In genomic region chr2:137968477-137969417, GRCh38 we compare ENCODE assay signal across 12 cellular contexts. TPM values are rescaled to one million over a fixed set of nuclear protein-coding genes. Genes with fewer than 3 reads are reported as not detected.
DNase-seq lines count a peak whose midpoint lies in the region; ATAC-seq, FAIRE-seq and TF ChIP-seq lines count a peak whose summit lies in the region.
"Had no signal": no experiment of that assay in that cellular context is flagged by ENCODE, and none has a peak within 500 bp of the region (broad histone marks: within the 10 kb centered on the region; RNA-seq: fewer than 3 reads in every experiment).

No MANE protein-coding gene starts in this region.

- POLR2A ChIA-PET in T-cell (lab: Charles Lee): no interaction called here

- TF ChIP-seq POLR2A in gastroesophageal sphincter (IDR thresholded peaks at IDR 0.05): no peak

- no peak for TF ChIP-seq CTCF in gastroesophageal sphincter (IDR thresholded peaks at IDR 0.05)
- no peak for TF ChIP-seq CTCF in pancreas (IDR thresholded peaks at IDR 0.05)

- DNase-seq in Caki2 (ENCODE audit: low read depth): peak; percentile 25
- peak; percentile 76 for DNase-seq in SKM-1 (lab: John Stamatoyannopoulos, UW; ENCODE audit: unreplicated experiment)
- no peak for DNase-seq in pancreas
- no peak for DNase-seq in NCI-H2196 treated with DMSO at 0.1 percent for 48 hours (lab: John Stamatoyannopoulos, UW; ENCODE audit: unreplicated experiment)
- no peak for DNase-seq in T-cell
- DNase-seq in NCI-H187 treated with DMSO at 0.1 percent for 48 hours (lab: John Stamatoyannopoulos, UW): no peak
- DNase-seq in activated T-cell treated with anti-CD3 and anti-CD28 coated beads, Interleukin-2, amount 50 U/mL, for 48 hours: no peak
- DNase-seq: nephron progenitor cell; stimulated activated naive CD4-positive, alpha-beta T cell had no signal

- H3K4me1 ChIP-seq in gastroesophageal sphincter (peaks cover 0 to 15% (median 1%) of the 10 kb centered on the region in 3 donors), pancreas (peaks cover 5 to 23% (median 13%) of the 10 kb centered on the region in 3 donors)

- CTCF ChIA-PET in T-cell (lab: Charles Lee): no interaction called here

- H3K36me3 ChIP-seq in gastroesophageal sphincter: peaks cover 0 to 22% of the 10 kb centered on the region in 2 donors
- peaks cover 0 to 8% (median 0%) of the 10 kb centered on the region in 3 donors for H3K36me3 ChIP-seq in pancreas

- 43 to 78% methylated on average over 5 to 6 of the region's 6 CpGs for WGBS in gastroesophageal sphincter (ENCODE audit: low coverage in 1 of 2), 2 donors
- WGBS in pancreas, 2 donors: 73 to 77% methylated on average over 6 of the region's 6 CpGs

- no peaks in the 10 kb centered on the region for H3K27me3 ChIP-seq in gastroesophageal sphincter
- H3K27me3 ChIP-seq in pancreas: no peaks in the 10 kb centered on the region

- peak overlapping the region in 2 of 4 donors; percentile 20 to 53 for H3K27ac ChIP-seq in gastroesophageal sphincter
- H3K27ac ChIP-seq in pancreas: peak overlapping the region in 2 of 4 donors; percentile 66 to 92
- H3K27ac ChIP-seq: SK-N-MC had no signal

- no peak overlapping the region for H3K4me3 ChIP-seq in gastroesophageal sphincter
- no peak overlapping the region for H3K4me3 ChIP-seq in pancreas
- H3K4me3 ChIP-seq: SK-N-MC had no signal

- ATAC-seq in gastroesophageal sphincter (peak; percentile 36), pancreas (peak in 3 of 4 donors; percentile 2 to 6 (median 3)), T-cell (replicated peaks in 1 of 4) (no peak)

- no peak overlapping the region for H3K27ac Mint-ChIP-seq in T-cell
- H3K27ac Mint-ChIP-seq: IgD-negative memory B cell, nephron progenitor cell had no signal

- no peak for TF ChIP-seq EP300 in gastroesophageal sphincter (IDR thresholded peaks at IDR 0.05)

- no peaks in the 10 kb centered on the region for H3K9me3 Mint-ChIP-seq in T-cell
- H3K9me3 Mint-ChIP-seq: IgD-negative memory B cell, nephron progenitor cell had no signal

- H3K4me3 Mint-ChIP-seq in T-cell: no peak overlapping the region
- H3K4me3 Mint-ChIP-seq: IgD-negative memory B cell, nephron progenitor cell had no signal

- H3K36me3 Mint-ChIP-seq in T-cell: no peaks in the 10 kb centered on the region

- no peak for FAIRE-seq in pancreas (lab: Jason Lieb, UNC)

- H3K27me3 Mint-ChIP-seq in T-cell: no peaks in the 10 kb centered on the region

- in situ Hi-C loops in Caki2 (cut with HindIII; ENCODE audit: low pct_unique_long_range_greater_than_20kb, low sequenced_read_pairs): no loop called here

- H3K9me3 ChIP-seq in gastroesophageal sphincter (no peaks in the 10 kb centered on the region), pancreas (no peaks in the 10 kb centered on the region)

- intact Hi-C loops in pancreas (cut with DNase I): no loop called here

- H3K4me1 Mint-ChIP-seq in T-cell: peaks cover 0 to 5% (median 0%) of the 10 kb centered on the region in 3 donors

RNA-seq across cellular contexts. Expression of gene HNMT, which starts 4.5 kb away (rescaled TPM):
- 4.9 and 7.5 TPM in 2 replicates for total RNA-seq in Caki2 (2014; rRNA removed; shearing (Covaris generic); ENCODE audit: low replicate concordance)
- total RNA-seq in gastroesophageal sphincter (10 to 100 TPM; 16.7 to 52.8 (median 47.7) TPM), pancreas (10 to 100 TPM; 14.8 to 44.6 (median 20.4) TPM), T-cell (under 1 TPM in 3 of 5 donors, not detected in 2; 0.15 to 0.39 (median 0.22) TPM)
- polyA plus RNA-seq in pancreas: 10 to 100 TPM; 32.7 to 40.0 TPM
- polyA plus RNA-seq: IgD-negative memory B cell had no signal

Comparison
In these comparisons a context has a peak if more than half of its experiments do, and no peak if none do; other contexts are left out.
1. DNase-seq: peak in Caki2 (single experiment) and SKM-1 (single experiment); none in pancreas (0 of 6), NCI-H2196 treated with DMSO at 0.1 percent for 48 hours (single experiment), T-cell (0 of 34), NCI-H187 treated with DMSO at 0.1 percent for 48 hours (single experiment) and activated T-cell treated with anti-CD3 and anti-CD28 coated beads, Interleukin-2, amount 50 U/mL, for 48 hours (0 of 2).
2. ATAC-seq: peak in gastroesophageal sphincter (single experiment) and pancreas (3 of 4); none in T-cell (0 of 4).